In genomic region chr7:129446896-129447295, GRCh38 we compare ENCODE assay signal across 5 cellular contexts. TPM values are rescaled to one million over a fixed set of nuclear protein-coding genes. Genes with fewer than 3 reads are reported as not detected.
"Had no signal": no experiment of that assay in that cellular context is flagged by ENCODE, and none has a peak within 500 bp of the region (broad histone marks: within the 10 kb centered on the region; RNA-seq: fewer than 3 reads in every experiment).

No MANE protein-coding gene starts in this region.

RNA-seq across cellular contexts. Expression of gene SMKR1, which starts 55.4 kb away (rescaled TPM):
- total RNA-seq: epithelial cell of proximal tubule, kidney epithelial cell, left colon, left ventricle myocardium superior, suprapubic skin had no signal
